In genomic region chr2:191350826-191351225, GRCh38 we compare ENCODE assay signal across 21 cellular contexts.
DNase-seq lines count a peak whose midpoint lies in the region; ATAC-seq, FAIRE-seq and TF ChIP-seq lines count a peak whose summit lies in the region.
"Had no signal": no experiment of that assay in that cellular context is flagged by ENCODE, and none has a peak within 500 bp of the region (broad histone marks: within the 10 kb centered on the region; RNA-seq: fewer than 3 reads in every experiment).

No MANE protein-coding gene starts in this region.

- H3K9ac ChIP-seq in keratinocyte (ENCODE audit: control insufficient read depth, extremely low read depth, insufficient read depth, low read length) = no peak overlapping the region

- peaks cover 29 to 54% of the 10 kb centered on the region in 2 experiments for H3K36me3 ChIP-seq in keratinocyte (ENCODE audit: control insufficient read depth in 2 of 2, extremely low read depth in 1 of 2, insufficient read depth in 2 of 2, low read length in 2 of 2)
- no peaks in the 10 kb centered on the region for H3K36me3 ChIP-seq in sigmoid colon
- H3K36me3 ChIP-seq: uterus had no signal

- 62 to 71% methylated on average over 2 of the region's 2 CpGs for WGBS in sigmoid colon, 2 donors

- no peaks in the 10 kb centered on the region for H3K9me1 ChIP-seq in keratinocyte (ENCODE audit: control insufficient read depth, extremely low read depth, insufficient read depth, low read length)

- H3K79me2 ChIP-seq in keratinocyte (ENCODE audit: control insufficient read depth, insufficient read depth, low read length) = peaks cover 47% of the 10 kb centered on the region

- H3K4me3 ChIP-seq in keratinocyte (ENCODE audit: control insufficient read depth in 2 of 3, extremely low read depth in 1 of 3, insufficient read depth in 2 of 3, low read depth in 1 of 3, low read length in 3 of 3) (no peak overlapping the region), sigmoid colon (no peak overlapping the region)
- H3K4me3 ChIP-seq: uterus had no signal

- peak; percentile 90 for FAIRE-seq in keratinocyte (lab: Jason Lieb, UNC)

- no peaks in the 10 kb centered on the region for H3K4me1 Mint-ChIP-seq in stimulated activated memory B cell treated with anti-CD40 and anti-IgM and Interleukin-4, amounts not matched to agents 10 μg/mL and 1 μg/mL and 100 μg/mL, for 72 hours

- no peak for ATAC-seq in stimulated activated memory B cell treated with anti-CD40 and anti-IgM and Interleukin-4, amounts not matched to agents 10 μg/mL and 1 μg/mL and 100 μg/mL, for 72 hours
- no peak for ATAC-seq in HG03565 (IDR thresholded peaks at IDR 0.05; ENCODE audit: unreplicated experiment)
- ATAC-seq: natural killer cell treated with Interleukin-12 subunit alpha and Interleukin-12 subunit beta and Interleukin-15 and Interleukin-18, amount 100 ng/mL, for 72 hours; Panc1 had no signal

- intact Hi-C loops in sigmoid colon (cut with DNase I) = no loop called here

- DNase-seq in AG08395 (ENCODE audit: low spot score) (peak; percentile 43), HCEC 1CT (peak; percentile 45), astrocyte of the hippocampus (ENCODE audit: low read depth, low spot score) (peak; percentile 46), keratinocyte (ENCODE audit: low read depth, low spot score) (no peak), sigmoid colon (no peak)
- DNase-seq in activated CD4-positive, alpha-beta T cell treated with anti-CD3 and anti-CD28 coated beads, Interleukin-2, amount 50 U/mL, for 4 hours = no peak
- DNase-seq: activated CD4-positive, alpha-beta T cell treated with anti-CD3 and anti-CD28 coated beads, Interleukin-2, amount 50 U/mL, for 48 hours; activated T-cell treated with anti-CD3 and anti-CD28 coated beads, Interleukin-2, amount 50 U/mL, for 24 hours; Calu3; effector memory CD4-positive, alpha-beta T cell; foreskin melanocyte; NCI-H748 treated with DMSO at 0.1 percent for 48 hours; stimulated activated CD4-positive, alpha-beta T cell treated with anti-CD3 and anti-CD28 coated beads, Interleukin-15, amount 100 ng/mL, for 24 hours; uterus had no signal

- no peak overlapping the region for H2AFZ ChIP-seq in keratinocyte (ENCODE audit: control insufficient read depth, low read length)

- H3K9me3 ChIP-seq in keratinocyte (ENCODE audit: control insufficient read depth, low read depth, low read length) (no peaks in the 10 kb centered on the region), sigmoid colon (no peaks in the 10 kb centered on the region)
- H3K9me3 ChIP-seq: uterus had no signal

- no peak for TF ChIP-seq POLR2A in sigmoid colon (IDR thresholded peaks at IDR 0.05)

- H3K4me2 ChIP-seq in keratinocyte (ENCODE audit: control insufficient read depth, extremely low read depth, insufficient read depth, low read depth, low read length) = no peak overlapping the region

- H3K9me3 Mint-ChIP-seq in stimulated activated memory B cell treated with anti-CD40 and anti-IgM and Interleukin-4, amounts not matched to agents 10 μg/mL and 1 μg/mL and 100 μg/mL, for 72 hours = peaks cover 4% of the 10 kb centered on the region
- H3K9me3 Mint-ChIP-seq: activated T-cell treated with anti-CD3 and anti-CD28 coated beads, Interleukin-2, amount 50 U/mL, for 24 hours; natural killer cell treated with Interleukin-12 subunit alpha and Interleukin-12 subunit beta and Interleukin-15 and Interleukin-18, amount 100 ng/mL, for 72 hours; stimulated activated naive CD8-positive, alpha-beta T cell treated with anti-CD3 and anti-CD28 coated beads, Interleukin-15, Interleukin-2, amounts not matched to agents 100 ng/mL and 50 ng/mL, for 24 hours had no signal

- H3K27ac Mint-ChIP-seq in stimulated activated memory B cell treated with anti-CD40 and anti-IgM and Interleukin-4, amounts not matched to agents 10 μg/mL and 1 μg/mL and 100 μg/mL, for 72 hours = no peak overlapping the region
- H3K27ac Mint-ChIP-seq: activated naive CD8-positive, alpha-beta T cell; activated T-cell treated with anti-CD3 and anti-CD28 coated beads, Interleukin-2, amount 50 U/mL, for 24 hours; natural killer cell treated with Interleukin-12 subunit alpha and Interleukin-12 subunit beta and Interleukin-15 and Interleukin-18, amount 100 ng/mL, for 72 hours; stimulated activated naive CD8-positive, alpha-beta T cell treated with anti-CD3 and anti-CD28 coated beads, Interleukin-15, Interleukin-2, amounts not matched to agents 100 ng/mL and 50 ng/mL, for 24 hours had no signal

- no peaks in the 10 kb centered on the region for H3K27me3 Mint-ChIP-seq in stimulated activated memory B cell treated with anti-CD40 and anti-IgM and Interleukin-4, amounts not matched to agents 10 μg/mL and 1 μg/mL and 100 μg/mL, for 72 hours
- H3K27me3 Mint-ChIP-seq: activated naive CD8-positive, alpha-beta T cell; activated T-cell treated with anti-CD3 and anti-CD28 coated beads, Interleukin-2, amount 50 U/mL, for 24 hours; stimulated activated naive CD8-positive, alpha-beta T cell treated with anti-CD3 and anti-CD28 coated beads, Interleukin-15, Interleukin-2, amounts not matched to agents 100 ng/mL and 50 ng/mL, for 24 hours had no signal

- no peaks in the 10 kb centered on the region for H3K27me3 ChIP-seq in keratinocyte (ENCODE audit: control insufficient read depth, extremely low read depth, insufficient read depth, low read length)
- no peaks in the 10 kb centered on the region for H3K27me3 ChIP-seq in sigmoid colon
- H3K27me3 ChIP-seq: uterus had no signal

- no peak for TF ChIP-seq EP300 in sigmoid colon (IDR thresholded peaks at IDR 0.05)

- H3K36me3 Mint-ChIP-seq in stimulated activated memory B cell treated with anti-CD40 and anti-IgM and Interleukin-4, amounts not matched to agents 10 μg/mL and 1 μg/mL and 100 μg/mL, for 72 hours = no peaks in the 10 kb centered on the region

- TF ChIP-seq CTCF in keratinocyte (optimal IDR thresholded peaks at IDR 0.05 in 1 of 3, IDR thresholded peaks at IDR 0.05 in 1 of 3, conservative IDR thresholded peaks at IDR 0.05 in 1 of 3; ENCODE audit: extremely low read depth in 1 of 3, insufficient read depth in 2 of 3, low read length in 3 of 3) (no peak), sigmoid colon (IDR thresholded peaks at IDR 0.05) (no peak)

- peaks cover 24% of the 10 kb centered on the region for H3K4me1 ChIP-seq in keratinocyte (ENCODE audit: control insufficient read depth, extremely low read depth, insufficient read depth, low read length)
- no peaks in the 10 kb centered on the region for H3K4me1 ChIP-seq in sigmoid colon

- H3K4me3 Mint-ChIP-seq in stimulated activated memory B cell treated with anti-CD40 and anti-IgM and Interleukin-4, amounts not matched to agents 10 μg/mL and 1 μg/mL and 100 μg/mL, for 72 hours = no peak overlapping the region
- H3K4me3 Mint-ChIP-seq: activated naive CD8-positive, alpha-beta T cell; activated T-cell treated with anti-CD3 and anti-CD28 coated beads, Interleukin-2, amount 50 U/mL, for 24 hours; central memory CD8-positive, alpha-beta T cell; natural killer cell treated with Interleukin-12 subunit alpha and Interleukin-12 subunit beta and Interleukin-15 and Interleukin-18, amount 100 ng/mL, for 72 hours; stimulated activated naive CD8-positive, alpha-beta T cell treated with anti-CD3 and anti-CD28 coated beads, Interleukin-15, Interleukin-2, amounts not matched to agents 100 ng/mL and 50 ng/mL, for 24 hours had no signal

- H4K20me1 ChIP-seq in keratinocyte (ENCODE audit: control insufficient read depth, extremely low read depth, insufficient read depth, low read length) = no peaks in the 10 kb centered on the region

- H3K27ac ChIP-seq in keratinocyte (ENCODE audit: control insufficient read depth, insufficient read depth, low read length) = peak overlapping the region; percentile 2
- no peak overlapping the region for H3K27ac ChIP-seq in sigmoid colon
- H3K27ac ChIP-seq: uterus had no signal

- dilution Hi-C loops in keratinocyte (cut with MboI; ENCODE audit: extremely low pct_ligation_motif_present, low sequenced_read_pairs) = no loop called here

Comparison
In these comparisons a context has a peak if more than half of its experiments do, and no peak if none do; other contexts are left out.
1. DNase-seq: peak in AG08395 (single experiment), HCEC 1CT (single experiment) and astrocyte of the hippocampus (single experiment); none in keratinocyte (single experiment), activated CD4-positive, alpha-beta T cell treated with anti-CD3 and anti-CD28 coated beads, Interleukin-2, amount 50 U/mL, for 4 hours (0 of 2) and sigmoid colon (single experiment).